In the genomic region with DNA sequence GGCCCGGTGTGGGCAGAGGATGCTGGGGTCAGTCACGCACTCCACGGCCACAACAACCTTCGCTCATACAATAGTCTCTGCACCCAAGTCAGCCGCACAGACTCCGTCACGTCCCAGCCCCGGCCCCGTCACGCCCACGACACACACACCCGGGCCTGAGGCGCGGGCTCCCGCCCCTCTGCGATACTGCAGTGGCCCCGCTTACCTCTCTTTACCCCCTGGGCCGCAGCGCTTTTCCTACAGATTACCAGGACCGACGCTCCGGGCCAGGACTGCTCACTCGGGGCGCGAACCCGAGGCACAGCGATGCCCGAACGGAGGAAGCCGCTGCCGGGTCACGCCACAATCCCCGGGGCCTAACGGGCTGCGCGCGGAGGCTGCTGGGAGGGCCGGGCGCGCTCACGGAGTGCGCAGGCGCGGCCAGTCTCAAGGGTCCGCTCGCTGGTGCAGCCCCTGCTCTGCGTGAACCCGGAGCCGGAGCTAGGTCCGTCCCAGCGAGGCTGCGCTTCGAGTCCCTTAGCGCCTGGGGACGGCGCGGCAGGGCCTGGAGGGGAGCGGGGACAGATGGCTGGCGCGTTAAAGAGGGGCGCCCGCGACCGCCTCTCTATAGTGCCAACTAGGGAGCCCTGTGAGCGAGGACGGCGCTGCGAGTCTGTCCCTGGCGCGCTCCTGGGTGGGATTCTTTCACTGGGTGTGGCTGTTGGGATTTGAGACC, we compare ENCODE assay signal across 1 cellular context.
TF ChIP-seq lines count a peak whose summit lies in the region.

A gene (minus strand): TSS at position 358 of the 715 bp plus-strand sequence. CDS start 8,855 bp downstream, outside the sequence.

TF ChIP-seq in HepG2, 621 proteins besides CTCF, POLR2A, EP300 and RAD21 (continued from another document and continues in another):
- TF ChIP-seq, protein P1, sequence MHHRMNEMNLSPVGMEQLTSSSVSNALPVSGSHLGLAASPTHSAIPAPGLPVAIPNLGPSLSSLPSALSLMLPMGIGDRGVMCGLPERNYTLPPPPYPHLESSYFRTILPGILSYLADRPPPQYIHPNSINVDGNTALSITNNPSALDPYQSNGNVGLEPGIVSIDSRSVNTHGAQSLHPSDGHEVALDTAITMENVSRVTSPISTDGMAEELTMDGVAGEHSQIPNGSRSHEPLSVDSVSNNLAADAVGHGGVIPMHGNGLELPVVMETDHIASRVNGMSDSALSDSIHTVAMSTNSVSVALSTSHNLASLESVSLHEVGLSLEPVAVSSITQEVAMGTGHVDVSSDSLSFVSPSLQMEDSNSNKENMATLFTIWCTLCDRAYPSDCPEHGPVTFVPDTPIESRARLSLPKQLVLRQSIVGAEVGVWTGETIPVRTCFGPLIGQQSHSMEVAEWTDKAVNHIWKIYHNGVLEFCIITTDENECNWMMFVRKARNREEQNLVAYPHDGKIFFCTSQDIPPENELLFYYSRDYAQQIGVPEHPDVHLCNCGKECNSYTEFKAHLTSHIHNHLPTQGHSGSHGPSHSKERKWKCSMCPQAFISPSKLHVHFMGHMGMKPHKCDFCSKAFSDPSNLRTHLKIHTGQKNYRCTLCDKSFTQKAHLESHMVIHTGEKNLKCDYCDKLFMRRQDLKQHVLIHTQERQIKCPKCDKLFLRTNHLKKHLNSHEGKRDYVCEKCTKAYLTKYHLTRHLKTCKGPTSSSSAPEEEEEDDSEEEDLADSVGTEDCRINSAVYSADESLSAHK (CRISPR knock-in tag; IDR thresholded peaks at IDR 0.05; ENCODE audit: borderline replicate concordance) = no peak
- TF ChIP-seq TRIM24 (CRISPR knock-in tag; IDR thresholded peaks at IDR 0.05) (no peak), ZNF749 (CRISPR knock-in tag; IDR thresholded peaks at IDR 0.05; ENCODE audit: borderline replicate concordance) (no peak), ISL2 (CRISPR knock-in tag; IDR thresholded peaks at IDR 0.05) (0 out of 2 replicates have a peak, but pooled peaks have one; percentile 30), SKI (IDR thresholded peaks at IDR 0.05; ENCODE audit: partially characterized antibody) (no peak), TBX3 (IDR thresholded peaks at IDR 0.05; ENCODE audit: borderline replicate concordance) (no peak), SOX6 (IDR thresholded peaks at IDR 0.05) (no peak), SOX6 (CRISPR knock-in tag; IDR thresholded peaks at IDR 0.05) (peak; percentile 35; the same call in 1 of the 2 replicates), NFE2 (CRISPR knock-in tag; IDR thresholded peaks at IDR 0.05) (no peak), ZNF589 (CRISPR knock-in tag; conservative IDR thresholded peaks at IDR 0.05) (no peak), NR2C2 (CRISPR knock-in tag; IDR thresholded peaks at IDR 0.05; ENCODE audit: borderline replicate concordance) (peak; percentile 65; the same call in 1 of the 2 replicates), CBFB (CRISPR knock-in tag; IDR thresholded peaks at IDR 0.05) (peak; percentile 63; the same call in 1 of the 2 replicates), ZNF121 (CRISPR knock-in tag; IDR thresholded peaks at IDR 0.05) (no peak), RXRA (CRISPR knock-in tag; IDR thresholded peaks at IDR 0.05) (no peak), SNAPC2 (CRISPR knock-in tag; IDR thresholded peaks at IDR 0.05) (no peak), ELF4 (CRISPR knock-in tag; IDR thresholded peaks at IDR 0.05; ENCODE audit: borderline replicate concordance) (no peak), ZKSCAN8 (CRISPR knock-in tag; IDR thresholded peaks at IDR 0.05; ENCODE audit: borderline replicate concordance) (no peak), NCOR1 (IDR thresholded peaks at IDR 0.05; ENCODE audit: borderline replicate concordance, low read length) (no peak), NFATC3 (CRISPR knock-in tag; IDR thresholded peaks at IDR 0.05) (peak; percentile 52), NFKBIZ (CRISPR knock-in tag; IDR thresholded peaks at IDR 0.05) (no peak), ZFP41 (CRISPR knock-in tag; IDR thresholded peaks at IDR 0.05; ENCODE audit: borderline replicate concordance) (no peak), HNF4A (CRISPR knock-in tag; IDR thresholded peaks at IDR 0.05) (no peak), KDM5B (CRISPR knock-in tag; IDR thresholded peaks at IDR 0.05; ENCODE audit: borderline replicate concordance) (peak; percentile 93), ZNF274 (CRISPR knock-in tag; IDR thresholded peaks at IDR 0.05) (peak; percentile 18; the same call in 1 of the 2 replicates), ZFY (CRISPR knock-in tag; IDR thresholded peaks at IDR 0.05) (peak; percentile 93), KMT2B (CRISPR knock-in tag; IDR thresholded peaks at IDR 0.05) (peak; percentile 74; the same call in 1 of the 2 replicates), BORCS8-MEF2B (CRISPR knock-in tag; IDR thresholded peaks at IDR 0.05) (no peak), PHF21A (CRISPR knock-in tag; IDR thresholded peaks at IDR 0.05) (peak; percentile 45; the same call in 1 of the 2 replicates), SRSF9 (IDR thresholded peaks at IDR 0.05; ENCODE audit: borderline replicate concordance, insufficient read depth, low read depth, low read length, poor library complexity, severe bottlenecking) (no peak), YEATS2 (CRISPR knock-in tag; IDR thresholded peaks at IDR 0.05; ENCODE audit: borderline replicate concordance) (0 out of 2 replicates have a peak, but pooled peaks have one; percentile 59), CENPX (CRISPR knock-in tag; IDR thresholded peaks at IDR 0.05) (no peak), ZNF33A (CRISPR knock-in tag; IDR thresholded peaks at IDR 0.05; ENCODE audit: borderline replicate concordance) (no peak), HDAC6 (IDR thresholded peaks at IDR 0.05; ENCODE audit: low read depth, low read length) (no peak)
- TF ChIP-seq, protein P2, sequence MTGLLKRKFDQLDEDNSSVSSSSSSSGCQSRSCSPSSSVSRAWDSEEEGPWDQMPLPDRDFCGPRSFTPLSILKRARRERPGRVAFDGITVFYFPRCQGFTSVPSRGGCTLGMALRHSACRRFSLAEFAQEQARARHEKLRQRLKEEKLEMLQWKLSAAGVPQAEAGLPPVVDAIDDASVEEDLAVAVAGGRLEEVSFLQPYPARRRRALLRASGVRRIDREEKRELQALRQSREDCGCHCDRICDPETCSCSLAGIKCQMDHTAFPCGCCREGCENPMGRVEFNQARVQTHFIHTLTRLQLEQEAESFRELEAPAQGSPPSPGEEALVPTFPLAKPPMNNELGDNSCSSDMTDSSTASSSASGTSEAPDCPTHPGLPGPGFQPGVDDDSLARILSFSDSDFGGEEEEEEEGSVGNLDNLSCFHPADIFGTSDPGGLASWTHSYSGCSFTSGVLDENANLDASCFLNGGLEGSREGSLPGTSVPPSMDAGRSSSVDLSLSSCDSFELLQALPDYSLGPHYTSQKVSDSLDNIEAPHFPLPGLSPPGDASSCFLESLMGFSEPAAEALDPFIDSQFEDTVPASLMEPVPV (CRISPR knock-in tag; IDR thresholded peaks at IDR 0.05) = peak; percentile 46; the same call in 1 of the 2 replicates
- TF ChIP-seq, protein P3, sequence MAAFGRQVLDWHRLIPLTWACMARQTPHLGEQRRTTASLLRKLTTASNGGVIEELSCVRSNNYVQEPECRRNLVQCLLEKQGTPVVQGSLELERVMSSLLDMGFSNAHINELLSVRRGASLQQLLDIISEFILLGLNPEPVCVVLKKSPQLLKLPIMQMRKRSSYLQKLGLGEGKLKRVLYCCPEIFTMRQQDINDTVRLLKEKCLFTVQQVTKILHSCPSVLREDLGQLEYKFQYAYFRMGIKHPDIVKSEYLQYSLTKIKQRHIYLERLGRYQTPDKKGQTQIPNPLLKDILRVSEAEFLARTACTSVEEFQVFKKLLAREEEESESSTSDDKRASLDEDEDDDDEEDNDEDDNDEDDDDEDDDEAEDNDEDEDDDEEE (CRISPR knock-in tag; IDR thresholded peaks at IDR 0.05) = no peak
- TF ChIP-seq, protein P4, sequence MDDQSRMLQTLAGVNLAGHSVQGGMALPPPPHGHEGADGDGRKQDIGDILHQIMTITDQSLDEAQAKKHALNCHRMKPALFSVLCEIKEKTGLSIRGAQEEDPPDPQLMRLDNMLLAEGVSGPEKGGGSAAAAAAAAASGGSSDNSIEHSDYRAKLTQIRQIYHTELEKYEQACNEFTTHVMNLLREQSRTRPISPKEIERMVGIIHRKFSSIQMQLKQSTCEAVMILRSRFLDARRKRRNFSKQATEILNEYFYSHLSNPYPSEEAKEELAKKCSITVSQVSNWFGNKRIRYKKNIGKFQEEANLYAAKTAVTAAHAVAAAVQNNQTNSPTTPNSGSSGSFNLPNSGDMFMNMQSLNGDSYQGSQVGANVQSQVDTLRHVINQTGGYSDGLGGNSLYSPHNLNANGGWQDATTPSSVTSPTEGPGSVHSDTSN (CRISPR knock-in tag; IDR thresholded peaks at IDR 0.05; ENCODE audit: borderline replicate concordance) = no peak
- TF ChIP-seq, protein P5, sequence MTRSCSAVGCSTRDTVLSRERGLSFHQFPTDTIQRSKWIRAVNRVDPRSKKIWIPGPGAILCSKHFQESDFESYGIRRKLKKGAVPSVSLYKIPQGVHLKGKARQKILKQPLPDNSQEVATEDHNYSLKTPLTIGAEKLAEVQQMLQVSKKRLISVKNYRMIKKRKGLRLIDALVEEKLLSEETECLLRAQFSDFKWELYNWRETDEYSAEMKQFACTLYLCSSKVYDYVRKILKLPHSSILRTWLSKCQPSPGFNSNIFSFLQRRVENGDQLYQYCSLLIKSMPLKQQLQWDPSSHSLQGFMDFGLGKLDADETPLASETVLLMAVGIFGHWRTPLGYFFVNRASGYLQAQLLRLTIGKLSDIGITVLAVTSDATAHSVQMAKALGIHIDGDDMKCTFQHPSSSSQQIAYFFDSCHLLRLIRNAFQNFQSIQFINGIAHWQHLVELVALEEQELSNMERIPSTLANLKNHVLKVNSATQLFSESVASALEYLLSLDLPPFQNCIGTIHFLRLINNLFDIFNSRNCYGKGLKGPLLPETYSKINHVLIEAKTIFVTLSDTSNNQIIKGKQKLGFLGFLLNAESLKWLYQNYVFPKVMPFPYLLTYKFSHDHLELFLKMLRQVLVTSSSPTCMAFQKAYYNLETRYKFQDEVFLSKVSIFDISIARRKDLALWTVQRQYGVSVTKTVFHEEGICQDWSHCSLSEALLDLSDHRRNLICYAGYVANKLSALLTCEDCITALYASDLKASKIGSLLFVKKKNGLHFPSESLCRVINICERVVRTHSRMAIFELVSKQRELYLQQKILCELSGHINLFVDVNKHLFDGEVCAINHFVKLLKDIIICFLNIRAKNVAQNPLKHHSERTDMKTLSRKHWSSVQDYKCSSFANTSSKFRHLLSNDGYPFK (CRISPR knock-in tag; IDR thresholded peaks at IDR 0.05; ENCODE audit: borderline replicate concordance) = peak; percentile 54; the same call in 1 of the 2 replicates
- TF ChIP-seq, protein P6, sequence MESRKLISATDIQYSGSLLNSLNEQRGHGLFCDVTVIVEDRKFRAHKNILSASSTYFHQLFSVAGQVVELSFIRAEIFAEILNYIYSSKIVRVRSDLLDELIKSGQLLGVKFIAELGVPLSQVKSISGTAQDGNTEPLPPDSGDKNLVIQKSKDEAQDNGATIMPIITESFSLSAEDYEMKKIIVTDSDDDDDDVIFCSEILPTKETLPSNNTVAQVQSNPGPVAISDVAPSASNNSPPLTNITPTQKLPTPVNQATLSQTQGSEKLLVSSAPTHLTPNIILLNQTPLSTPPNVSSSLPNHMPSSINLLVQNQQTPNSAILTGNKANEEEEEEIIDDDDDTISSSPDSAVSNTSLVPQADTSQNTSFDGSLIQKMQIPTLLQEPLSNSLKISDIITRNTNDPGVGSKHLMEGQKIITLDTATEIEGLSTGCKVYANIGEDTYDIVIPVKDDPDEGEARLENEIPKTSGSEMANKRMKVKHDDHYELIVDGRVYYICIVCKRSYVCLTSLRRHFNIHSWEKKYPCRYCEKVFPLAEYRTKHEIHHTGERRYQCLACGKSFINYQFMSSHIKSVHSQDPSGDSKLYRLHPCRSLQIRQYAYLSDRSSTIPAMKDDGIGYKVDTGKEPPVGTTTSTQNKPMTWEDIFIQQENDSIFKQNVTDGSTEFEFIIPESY (CRISPR knock-in tag; IDR thresholded peaks at IDR 0.05) = no peak
- TF ChIP-seq, protein P7, sequence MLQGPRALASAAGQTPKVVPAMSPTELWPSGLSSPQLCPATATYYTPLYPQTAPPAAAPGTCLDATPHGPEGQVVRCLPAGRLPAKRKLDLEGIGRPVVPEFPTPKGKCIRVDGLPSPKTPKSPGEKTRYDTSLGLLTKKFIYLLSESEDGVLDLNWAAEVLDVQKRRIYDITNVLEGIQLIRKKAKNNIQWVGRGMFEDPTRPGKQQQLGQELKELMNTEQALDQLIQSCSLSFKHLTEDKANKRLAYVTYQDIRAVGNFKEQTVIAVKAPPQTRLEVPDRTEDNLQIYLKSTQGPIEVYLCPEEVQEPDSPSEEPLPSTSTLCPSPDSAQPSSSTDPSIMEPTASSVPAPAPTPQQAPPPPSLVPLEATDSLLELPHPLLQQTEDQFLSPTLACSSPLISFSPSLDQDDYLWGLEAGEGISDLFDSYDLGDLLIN (CRISPR knock-in tag; IDR thresholded peaks at IDR 0.05; ENCODE audit: borderline replicate concordance) = no peak
- TF ChIP-seq, protein P8, sequence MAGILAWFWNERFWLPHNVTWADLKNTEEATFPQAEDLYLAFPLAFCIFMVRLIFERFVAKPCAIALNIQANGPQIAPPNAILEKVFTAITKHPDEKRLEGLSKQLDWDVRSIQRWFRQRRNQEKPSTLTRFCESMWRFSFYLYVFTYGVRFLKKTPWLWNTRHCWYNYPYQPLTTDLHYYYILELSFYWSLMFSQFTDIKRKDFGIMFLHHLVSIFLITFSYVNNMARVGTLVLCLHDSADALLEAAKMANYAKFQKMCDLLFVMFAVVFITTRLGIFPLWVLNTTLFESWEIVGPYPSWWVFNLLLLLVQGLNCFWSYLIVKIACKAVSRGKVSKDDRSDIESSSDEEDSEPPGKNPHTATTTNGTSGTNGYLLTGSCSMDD (CRISPR knock-in tag; IDR thresholded peaks at IDR 0.05) = no peak
